Comparison of ENCODE assay signal across 14 cellular contexts in the genomic region with DNA sequence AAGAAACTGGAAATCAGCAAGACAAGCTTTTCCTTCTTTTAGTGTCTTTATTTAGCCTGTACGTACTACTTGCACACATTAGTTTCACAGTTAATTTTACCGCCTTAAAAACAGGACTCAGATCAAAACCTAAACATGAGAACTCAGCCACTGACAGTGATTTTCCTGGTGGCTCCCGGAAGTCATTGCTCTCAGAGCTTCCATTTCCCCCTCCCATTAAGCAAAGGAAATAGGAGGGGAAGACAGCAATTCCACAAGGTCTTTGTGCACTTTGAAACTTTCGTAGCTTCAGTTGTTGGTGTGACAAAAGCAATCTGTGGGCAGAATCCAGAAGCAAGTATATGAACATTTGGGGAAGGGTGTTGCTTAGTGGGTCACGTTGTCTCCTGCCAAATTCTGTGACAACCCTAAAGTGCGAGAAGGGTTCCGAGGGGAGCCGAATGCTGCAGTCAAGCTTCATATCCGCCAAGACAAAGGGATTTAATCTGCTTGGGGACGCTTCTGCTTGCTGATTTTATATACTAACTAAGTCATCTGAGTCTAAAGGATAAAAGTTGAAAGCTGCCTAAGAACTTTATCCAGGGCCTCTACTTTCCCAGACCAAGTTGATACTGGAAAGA. TPM values are rescaled to one million over a fixed set of nuclear protein-coding genes. Genes with fewer than 3 reads are reported as not detected.
DNase-seq lines count a peak whose midpoint lies in the region; ATAC-seq and TF ChIP-seq lines count a peak whose summit lies in the region.
"Had no signal": no experiment of that assay in that cellular context is flagged by ENCODE, and none has a peak within 500 bp of the region (broad histone marks: within the 10 kb centered on the region; RNA-seq: fewer than 3 reads in every experiment).

No MANE protein-coding gene starts in this region.

- intact Hi-C loops in right cardiac atrium (cut with DNase I) (no loop called here), cardiac septum (cut with DNase I) (no loop called here), colonic mucosa (cut with DNase I) (no loop called here)

- no peak overlapping the region for H3K4ac ChIP-seq in trophoblast cell (ENCODE audit: low read depth, low read length)

- no peak overlapping the region for H2BK5ac ChIP-seq in trophoblast cell (ENCODE audit: low read depth, low read length, poor library complexity)

- no peaks in the 10 kb centered on the region for H3K36me3 Mint-ChIP-seq in neural crest cell (ENCODE audit: low read depth)

- ATAC-seq in right cardiac atrium = no peak
- ATAC-seq in GM21360 (IDR thresholded peaks at IDR 0.05; ENCODE audit: unreplicated experiment) = no peak
- ATAC-seq in GM18519 (IDR thresholded peaks at IDR 0.05; ENCODE audit: low FRiP score, unreplicated experiment) = no peak
- ATAC-seq: HCT116 had no signal

- H3K4me3 ChIP-seq in right cardiac atrium (ENCODE audit: low read length) (no peak overlapping the region), colonic mucosa (no peak overlapping the region), trophoblast cell (ENCODE audit: low read depth, low read length) (no peak overlapping the region)
- H3K4me3 ChIP-seq: adrenal gland had no signal

- H2BK12ac ChIP-seq in trophoblast cell (ENCODE audit: low read length) = no peak overlapping the region

- H3K14ac ChIP-seq in trophoblast cell (ENCODE audit: low read length) = no peak overlapping the region

- H3K27ac ChIP-seq in right cardiac atrium (ENCODE audit: low read length) (peak overlapping the region; percentile 61), colonic mucosa (peak overlapping the region; percentile 7), trophoblast cell (ENCODE audit: low read depth, low read length) (no peak overlapping the region)
- H3K27ac ChIP-seq: KMS-11 had no signal

- 28% methylated on average over 10 of the region's 10 CpGs for WGBS in right cardiac atrium
- WGBS in trophoblast cell (ENCODE audit: extremely low coverage, insufficient coverage, insufficient read length) = no CpG with 5 or more reads among the region's 10 CpGs

- peaks cover 51% of the 10 kb centered on the region for H3K4me1 ChIP-seq in right cardiac atrium (ENCODE audit: control insufficient read depth, insufficient read depth, low read length)
- peaks cover 32% of the 10 kb centered on the region for H3K4me1 ChIP-seq in colonic mucosa
- H3K4me1 ChIP-seq in trophoblast cell (ENCODE audit: control insufficient read depth in 1 of 2, insufficient read depth in 2 of 2, low read length in 2 of 2) = peaks cover 6% of the 10 kb centered on the region in 2 experiments

- no peak overlapping the region for H2AFZ ChIP-seq in trophoblast cell (ENCODE audit: insufficient read depth, low read length, poor library complexity)

- H3K27me3 Mint-ChIP-seq in neural crest cell (ENCODE audit: low read depth) = no peaks in the 10 kb centered on the region

- H3K27ac Mint-ChIP-seq in neural crest cell (ENCODE audit: unreplicated experiment) = peak overlapping the region; percentile 39

- peak in 1 of 3 donors; percentile 6 for DNase-seq in right cardiac atrium
- no peak for DNase-seq in cardiac septum (ENCODE audit: low spot score)
- DNase-seq in colonic mucosa = no peak
- no peak for DNase-seq in neural crest cell (ENCODE audit: low read depth, low spot score)
- no peak for DNase-seq in activated effector memory CD4-positive, alpha-beta T cell treated with anti-CD3 and anti-CD28 coated beads, Interleukin-2, amount 50 U/mL, for 16 hours
- DNase-seq in trophoblast cell = no peak
- DNase-seq: adrenal gland; cerebellar nuclear complex; NCI-H1417 treated with DMSO at 0.1 percent for 48 hours; stimulated activated CD8-positive, alpha-beta memory T cell treated with anti-CD3 and anti-CD28 coated beads, Interleukin-4, amount 100 ng/mL, for 48 hours had no signal

- H3K27me3 ChIP-seq in right cardiac atrium (ENCODE audit: control insufficient read depth, insufficient read depth) = no peaks in the 10 kb centered on the region
- no peaks in the 10 kb centered on the region for H3K27me3 ChIP-seq in colonic mucosa
- H3K27me3 ChIP-seq in trophoblast cell (ENCODE audit: insufficient read depth, low read length) = no peaks in the 10 kb centered on the region
- H3K27me3 ChIP-seq: adrenal gland had no signal

- no peaks in the 10 kb centered on the region for H3K79me1 ChIP-seq in trophoblast cell (ENCODE audit: low read length)

- H3K9me3 ChIP-seq in right cardiac atrium (ENCODE audit: control insufficient read depth, low read length) = no peaks in the 10 kb centered on the region
- H3K9me3 ChIP-seq in colonic mucosa = no peaks in the 10 kb centered on the region
- no peaks in the 10 kb centered on the region for H3K9me3 ChIP-seq in trophoblast cell (ENCODE audit: insufficient read depth, low read depth, low read length)
- H3K9me3 ChIP-seq: adrenal gland had no signal

- no peak overlapping the region for H2BK120ac ChIP-seq in trophoblast cell (ENCODE audit: insufficient read depth, low read length, poor library complexity)

- H3K79me2 ChIP-seq in trophoblast cell (ENCODE audit: control insufficient read depth, insufficient read depth, low read length, poor library complexity) = no peaks in the 10 kb centered on the region

- no peak overlapping the region for H4K8ac ChIP-seq in trophoblast cell (ENCODE audit: low read depth, low read length)

- no peak overlapping the region for H3K4me3 Mint-ChIP-seq in neural crest cell

- H4K91ac ChIP-seq in trophoblast cell (ENCODE audit: low read depth, low read length) = no peak overlapping the region

- H4K12ac ChIP-seq in trophoblast cell (ENCODE audit: low read depth, low read length) = no peak overlapping the region

- H3K9ac ChIP-seq in colonic mucosa (ENCODE audit: low read depth in 2 of 2, low read length in 2 of 2) (no peak overlapping the region), trophoblast cell (ENCODE audit: low read length) (no peak overlapping the region)
- H3K9ac ChIP-seq: KMS-11 had no signal

- H3K36me3 ChIP-seq in colonic mucosa (no peaks in the 10 kb centered on the region), trophoblast cell (ENCODE audit: control insufficient read depth in 1 of 2, insufficient read depth in 2 of 2, low read length in 2 of 2) (no peaks in the 10 kb centered on the region)
- H3K36me3 ChIP-seq: adrenal gland had no signal

- H3K18ac ChIP-seq in trophoblast cell (ENCODE audit: low read length) = no peak overlapping the region

- no peak overlapping the region for H2AK5ac ChIP-seq in trophoblast cell (ENCODE audit: low read length)

- H3K4me1 Mint-ChIP-seq in neural crest cell = peaks cover 66% of the 10 kb centered on the region

- no peak overlapping the region for H3K23ac ChIP-seq in trophoblast cell (ENCODE audit: low read length)

- no peak overlapping the region for H3K4me2 ChIP-seq in trophoblast cell (ENCODE audit: low read length)
- H3K4me2 ChIP-seq: KMS-11 had no signal

- TF ChIP-seq CTCF in colonic mucosa (IDR thresholded peaks at IDR 0.05) = no peak
- TF ChIP-seq CTCF in neural crest cell (conservative IDR thresholded peaks at IDR 0.05) = no peak

- H3K9me3 Mint-ChIP-seq in neural crest cell = no peaks in the 10 kb centered on the region

RNA-seq across cellular contexts. Expression of a gene that starts 30.4 kb away (rescaled TPM):
- total RNA-seq in right cardiac atrium (10 to 100 TPM; 34.6 to 58.3 (median 49.8) TPM), cardiac septum (18.5 TPM), colonic mucosa (10 to 100 TPM; 43.3 to 45.2 TPM), neural crest cell (41.3 TPM in 2 replicates)
- polyA plus RNA-seq in right cardiac atrium = 39.5 TPM
- 5.8 and 6.2 TPM in 2 replicates for polyA plus RNA-seq in trophoblast cell (2013)
